Comparison of ENCODE assay signal across 10 cellular contexts in the genomic region with DNA sequence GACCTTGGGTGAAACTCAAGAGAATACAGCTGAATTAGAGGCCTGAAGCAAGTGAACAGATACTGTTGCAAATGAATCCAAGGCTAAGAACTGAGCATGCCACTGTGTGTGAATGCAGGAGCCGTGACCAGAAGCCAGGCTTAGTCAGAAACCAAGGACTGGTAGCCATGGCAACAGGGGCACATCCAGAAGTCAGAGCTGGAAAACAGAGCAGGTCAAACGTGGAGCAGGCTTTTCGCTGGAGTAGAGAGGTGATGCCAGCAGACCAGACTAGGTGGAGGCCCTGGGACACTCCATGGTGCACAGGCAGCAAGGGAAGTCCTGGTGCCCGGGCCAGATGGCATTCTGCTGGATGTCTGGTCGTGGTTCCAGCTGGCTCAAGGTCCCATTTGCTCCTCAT.
DNase-seq lines count a peak whose midpoint lies in the region; ATAC-seq, FAIRE-seq and TF ChIP-seq lines count a peak whose summit lies in the region.
"Had no signal": no experiment of that assay in that cellular context is flagged by ENCODE, and none has a peak within 500 bp of the region (broad histone marks: within the 10 kb centered on the region; RNA-seq: fewer than 3 reads in every experiment).

No MANE protein-coding gene starts in this region.

- no peaks in the 10 kb centered on the region for H3K36me3 ChIP-seq in MG63
- no peaks in the 10 kb centered on the region for H3K36me3 ChIP-seq in effector memory CD4-positive, alpha-beta T cell (ENCODE audit: control insufficient read depth, insufficient read depth, low read length)

- no peaks in the 10 kb centered on the region for H3K4me1 ChIP-seq in effector memory CD4-positive, alpha-beta T cell (ENCODE audit: control insufficient read depth, insufficient read depth, low read length, poor library complexity, severe bottlenecking)

- ATAC-seq in HG02798 (IDR thresholded peaks at IDR 0.05; ENCODE audit: poor library complexity, unreplicated experiment): no peak

- no peaks in the 10 kb centered on the region for H3K9me3 ChIP-seq in MG63
- H3K9me3 ChIP-seq in effector memory CD4-positive, alpha-beta T cell (ENCODE audit: control insufficient read depth, low read length): no peaks in the 10 kb centered on the region

- no peak overlapping the region for H3K27ac ChIP-seq in effector memory CD4-positive, alpha-beta T cell (ENCODE audit: insufficient read depth, low read length, poor library complexity, severe bottlenecking)

- H3K27me3 ChIP-seq in MG63: no peaks in the 10 kb centered on the region
- H3K27me3 ChIP-seq in effector memory CD4-positive, alpha-beta T cell (replicated peaks; ENCODE audit: control insufficient read depth, insufficient read depth, low read length, poor library complexity, severe bottlenecking): no peaks in the 10 kb centered on the region

- no peak for FAIRE-seq in GM12891 (lab: Jason Lieb, UNC)
- FAIRE-seq: G401.6 had no signal

- DNase-seq in AG09309 (ENCODE audit: low read depth) (peak; percentile 46), MG63 (peak; percentile 75), amniotic epithelial cell (ENCODE audit: low read depth) (peak; percentile 94), iPS-NIHi7 (ENCODE audit: extremely low spot score) (peak; percentile 29), GM12891 (ENCODE audit: insufficient read length, low spot score) (no peak)
- no peak for DNase-seq in effector memory CD4-positive, alpha-beta T cell
- no peak for DNase-seq in activated CD8-positive, alpha-beta memory T cell treated with anti-CD3 and anti-CD28 coated beads, Interleukin-2, amount 50 U/mL, for 4 hours
- DNase-seq: activated CD4-positive, alpha-beta memory T cell treated with anti-CD3 and anti-CD28 coated beads, Interleukin-2, amount 10 ng/mL, durations not matched to agents 7 days and 5 days had no signal

- H3K4me3 ChIP-seq in AG09309 (ENCODE audit: control insufficient read depth, low read depth, low read length): no peak overlapping the region
- no peak overlapping the region for H3K4me3 ChIP-seq in MG63
- H3K4me3 ChIP-seq in effector memory CD4-positive, alpha-beta T cell (ENCODE audit: insufficient read depth, low read depth, low read length, poor library complexity, severe bottlenecking): no peak overlapping the region

- TF ChIP-seq POLR2A in GM12891 (IDR thresholded peaks at IDR 0.05; ENCODE audit: low read depth, low read length): no peak

- TF ChIP-seq CTCF in AG09309 (IDR thresholded peaks at IDR 0.05; ENCODE audit: control insufficient read depth, insufficient read depth, low read depth, low read length, missing control alignments): no peak

TF ChIP-seq in GM12891, 5 proteins besides CTCF, POLR2A, EP300 and RAD21:
- TF ChIP-seq PAX5 (IDR thresholded peaks at IDR 0.05; ENCODE audit: insufficient read depth, low read length, severe bottlenecking) (no peak), POU2F2 (IDR thresholded peaks at IDR 0.05; ENCODE audit: low read depth, low read length) (no peak)
TF ChIP-seq in GM12891: peak in this region for 0.

Comparison
In these comparisons a context has a peak if more than half of its experiments do, and no peak if none do; other contexts are left out.
1. DNase-seq: peak in AG09309 (single experiment), MG63 (single experiment), amniotic epithelial cell (single experiment) and iPS-NIHi7 (single experiment); none in effector memory CD4-positive, alpha-beta T cell (0 of 3), activated CD8-positive, alpha-beta memory T cell treated with anti-CD3 and anti-CD28 coated beads, Interleukin-2, amount 50 U/mL, for 4 hours (single experiment) and GM12891 (single experiment).